ENCODE assay signal across 31 cellular contexts in the genomic region with DNA sequence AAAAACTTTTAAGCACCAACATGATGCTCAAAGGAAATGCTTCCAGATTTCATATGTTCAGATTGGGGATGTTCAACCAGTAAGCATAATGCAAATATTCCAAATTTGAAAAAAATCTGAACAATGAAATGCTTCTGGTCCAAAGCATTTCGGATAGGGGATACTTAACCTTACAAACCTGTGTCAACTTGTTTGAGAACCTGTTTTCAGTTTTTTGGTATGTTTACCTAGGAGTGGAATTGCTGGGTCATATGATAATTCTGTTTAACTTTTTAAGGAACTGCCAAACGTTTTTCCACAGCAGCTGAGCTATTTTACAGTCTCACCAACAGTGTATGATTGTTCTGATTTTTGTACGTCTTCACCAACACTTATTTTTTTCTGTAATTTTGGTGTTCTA. TPM values are rescaled to one million over a fixed set of nuclear protein-coding genes. Genes with fewer than 3 reads are reported as not detected.
A peak's percentile ranks its signal among the peaks of the same experiment; 100 is the strongest.
DNase-seq lines count a peak whose midpoint lies in the region; ATAC-seq, FAIRE-seq and TF ChIP-seq lines count a peak whose summit lies in the region.
"Had no signal": no experiment of that assay in that cellular context is flagged by ENCODE, and none has a peak within 500 bp of the region (broad histone marks: within the 10 kb centered on the region; RNA-seq: fewer than 3 reads in every experiment).

No MANE protein-coding gene starts in this region.

- no peak overlapping the region for H2BK12ac ChIP-seq in mesenchymal stem cell (ENCODE audit: low read length in 2 of 2)

- H3K79me2 ChIP-seq in astrocyte (ENCODE audit: insufficient read depth, low read length) = peaks cover 87% of the 10 kb centered on the region

- no peak overlapping the region for H3K4ac ChIP-seq in mesenchymal stem cell (ENCODE audit: low read depth in 1 of 2, low read length in 2 of 2)

- ATAC-seq in pancreas (peak; percentile 38 to 78 (median 72)), GM18873 (IDR thresholded peaks at IDR 0.05; ENCODE audit: low FRiP score, unreplicated experiment) (no peak)
- ATAC-seq: GM12878, HepG2, PC-3 had no signal

- no peak overlapping the region for H3K27ac ChIP-seq in RWPE1
- H3K27ac ChIP-seq in astrocyte (ENCODE audit: low read depth, low read length) = no peak overlapping the region
- no peak overlapping the region for H3K27ac ChIP-seq in pancreas
- no peak overlapping the region for H3K27ac ChIP-seq in mesenchymal stem cell (ENCODE audit: low read length, poor library complexity, severe bottlenecking)
- H3K27ac ChIP-seq: GM23248, SJSA1 had no signal

- no peak overlapping the region for H3K27ac Mint-ChIP-seq in astrocyte (ENCODE audit: unreplicated experiment)

- H3K23ac ChIP-seq in mesenchymal stem cell (ENCODE audit: low read length in 2 of 2) = no peak overlapping the region

- FAIRE-seq in astrocyte (lab: Jason Lieb, UNC) = peak; percentile 32
- peak; percentile 17 for FAIRE-seq in islet of Langerhans (lab: Jason Lieb, UNC)
- peak; percentile 5 for FAIRE-seq in pancreas (lab: Jason Lieb, UNC)
- FAIRE-seq: GM12878, GM19239, HepG2 had no signal

- no peak overlapping the region for H2BK120ac ChIP-seq in mesenchymal stem cell (ENCODE audit: low read depth, low read length)

- H3K14ac ChIP-seq in mesenchymal stem cell (ENCODE audit: low read length in 2 of 2) = no peak overlapping the region

- H3K9me3 ChIP-seq in astrocyte (ENCODE audit: insufficient read depth, low read depth, low read length) = no peaks in the 10 kb centered on the region
- no peaks in the 10 kb centered on the region for H3K9me3 ChIP-seq in pancreas
- no peaks in the 10 kb centered on the region for H3K9me3 ChIP-seq in mesenchymal stem cell (ENCODE audit: control insufficient read depth, low read length)
- H3K9me3 ChIP-seq: SJSA1 had no signal

- CTCF ChIA-PET in RWPE1 (lab: Yijun Ruan, JAX) = interaction anchor here (0.6 kb wide), 1 partner anchor 8 kb away, joined by 3 read pairs; no protein-coding TSS in a partner anchor

- no peak overlapping the region for H4K8ac ChIP-seq in mesenchymal stem cell (ENCODE audit: low read length)

- H3K9ac ChIP-seq in astrocyte (ENCODE audit: low read length) = no peak overlapping the region
- no peak overlapping the region for H3K9ac ChIP-seq in mesenchymal stem cell (ENCODE audit: low read length)
- H3K9ac ChIP-seq: GM23248 had no signal

- peaks cover 10% of the 10 kb centered on the region for H3K36me3 ChIP-seq in astrocyte (ENCODE audit: insufficient read depth, low read length)
- peaks cover 0 to 4% (median 3%) of the 10 kb centered on the region in 3 donors for H3K36me3 ChIP-seq in pancreas
- peaks cover 5 to 19% of the 10 kb centered on the region in 2 experiments for H3K36me3 ChIP-seq in mesenchymal stem cell (ENCODE audit: control insufficient read depth in 1 of 2, insufficient read depth in 2 of 2, low read depth in 1 of 2, low read length in 2 of 2)

- H3K27me3 ChIP-seq in astrocyte (ENCODE audit: insufficient read depth, low read length) (no peaks in the 10 kb centered on the region), pancreas (no peaks in the 10 kb centered on the region), mesenchymal stem cell (ENCODE audit: control insufficient read depth in 1 of 2, insufficient read depth in 1 of 2, low read length in 2 of 2) (no peaks in the 10 kb centered on the region)
- H3K27me3 ChIP-seq: SJSA1 had no signal

- no peak overlapping the region for H4K91ac ChIP-seq in mesenchymal stem cell (ENCODE audit: low read length)

- intact Hi-C loops in pancreas (cut with DNase I) = no loop called here

- TF ChIP-seq CTCF in RWPE1 (conservative IDR thresholded peaks at IDR 0.05; ENCODE audit: low read depth) (no peak), astrocyte (IDR thresholded peaks at IDR 0.05; ENCODE audit: insufficient read depth, low read depth, low read length) (no peak), pancreas (IDR thresholded peaks at IDR 0.05) (no peak)

- no peak overlapping the region for H3K18ac ChIP-seq in mesenchymal stem cell (ENCODE audit: low read depth in 1 of 2, low read length in 2 of 2)

- no peaks in the 10 kb centered on the region for H3K4me1 ChIP-seq in astrocyte (ENCODE audit: insufficient read depth, low read length)
- H3K4me1 ChIP-seq in pancreas = peaks cover 0 to 19% (median 0%) of the 10 kb centered on the region in 3 donors
- H3K4me1 ChIP-seq in mesenchymal stem cell (ENCODE audit: control insufficient read depth, insufficient read depth, low read depth, low read length) = no peaks in the 10 kb centered on the region
- H3K4me1 ChIP-seq: SJSA1 had no signal

- peaks cover 15% of the 10 kb centered on the region for H3K79me1 ChIP-seq in mesenchymal stem cell (replicated peaks; ENCODE audit: low read length, poor library complexity, severe bottlenecking)

- 25% methylated on average over 3 of the region's 3 CpGs for WGBS in pancreas, 2 donors
- WGBS in mesenchymal stem cell = 100% methylated on average over 1 of the region's 3 CpGs

- H3K4me1 Mint-ChIP-seq in astrocyte (ENCODE audit: low read depth, unreplicated experiment) = peaks cover 14% of the 10 kb centered on the region

- H3K36me3 Mint-ChIP-seq in astrocyte (ENCODE audit: low read depth, unreplicated experiment) = peaks cover 10% of the 10 kb centered on the region

- no peak overlapping the region for H2BK15ac ChIP-seq in mesenchymal stem cell (ENCODE audit: low read depth, poor library complexity, severe bottlenecking)

- H2AFZ ChIP-seq in astrocyte (ENCODE audit: low read depth, low read length) (no peak overlapping the region), mesenchymal stem cell (ENCODE audit: low read depth, low read length) (no peak overlapping the region)
- H2AFZ ChIP-seq: GM23248 had no signal

- no peak overlapping the region for H3K4me3 ChIP-seq in astrocyte (ENCODE audit: insufficient read depth, low read depth, low read length)
- no peak overlapping the region for H3K4me3 ChIP-seq in pancreas
- no peak overlapping the region for H3K4me3 ChIP-seq in mesenchymal stem cell (ENCODE audit: insufficient read depth in 1 of 2, low read depth in 1 of 2, low read length in 2 of 2)
- H3K4me3 ChIP-seq: GM12878, GM23248, SJSA1 had no signal

- peaks cover 44% of the 10 kb centered on the region for H4K20me1 ChIP-seq in astrocyte (ENCODE audit: insufficient read depth, low read length)

- no peak overlapping the region for H3K4me3 Mint-ChIP-seq in astrocyte (ENCODE audit: unreplicated experiment)
- H3K4me3 Mint-ChIP-seq: CD8-positive, alpha-beta memory T cell had no signal

- H3K4me2 ChIP-seq in astrocyte (ENCODE audit: low read length) (no peak overlapping the region), mesenchymal stem cell (ENCODE audit: low read length, poor library complexity, severe bottlenecking) (no peak overlapping the region)

- DNase-seq in RWPE1 (ENCODE audit: low spot score) (peak; percentile 13), astrocyte (ENCODE audit: low read depth) (no peak), pancreas (no peak), pons (ENCODE audit: low spot score) (no peak), NCI-H345 (lab: John Stamatoyannopoulos, UW) (no peak), mesenchymal stem cell (no peak)
- DNase-seq: C1 segment of cervical spinal cord; CD8-positive, alpha-beta memory T cell; DMS 273 treated with DMSO at 0.1 percent for 48 hours; DMS79; EL; GDM1; GM23248; H7; Karpas-422; NCI-H1105 treated with DMSO at 0.1 percent for 48 hours; NCI-H146; NCI-H1930; NCI-H2107; NCI-H446; NCI-H524 treated with DMSO at 0.1 percent for 48 hours; NCI-H774; NK-92 treated with Interleukin-12 subunit alpha and Interleukin-12 subunit beta, amount 100 ng/mL, for 24 hours; PC-3; Right ventricle myocardium superior had no signal

- H3K9me3 Mint-ChIP-seq in astrocyte (ENCODE audit: unreplicated experiment) = peaks cover 2% of the 10 kb centered on the region

- no peaks in the 10 kb centered on the region for H3K27me3 Mint-ChIP-seq in astrocyte (ENCODE audit: low read depth, unreplicated experiment)
- H3K27me3 Mint-ChIP-seq: CD8-positive, alpha-beta memory T cell had no signal

- H2BK5ac ChIP-seq in mesenchymal stem cell (ENCODE audit: low read depth, low read length, poor library complexity, severe bottlenecking) = no peak overlapping the region

- POLR2A ChIA-PET in RWPE1 (lab: Yijun Ruan, JAX; ENCODE audit: low non-redundant PET) = no interaction called here

- H2AK5ac ChIP-seq in mesenchymal stem cell (ENCODE audit: low read length, severe bottlenecking) = no peak overlapping the region

RNA-seq across cellular contexts. Expression of a gene that starts 23.7 kb away (rescaled TPM):
- total RNA-seq in astrocyte (83.5 and 100 TPM in 2 replicates), pancreas (10 to 100 TPM; 15.9 to 43.7 (median 20.2) TPM)
- 10 to 100 TPM; 12.0 to 17.0 TPM for polyA plus RNA-seq in pancreas
- 29.8 TPM for polyA plus RNA-seq in mesenchymal stem cell (2013, experiment 1 of 2)
- polyA plus RNA-seq in mesenchymal stem cell (2013, experiment 2 of 2) = 28.1 TPM
